Comparison of ENCODE assay signal across 14 cellular contexts in genomic region chr20:57437672-57438330, GRCh38. TPM values are rescaled to one million over a fixed set of nuclear protein-coding genes. Genes with fewer than 3 reads are reported as not detected.
DNase-seq lines count a peak whose midpoint lies in the region; ATAC-seq and TF ChIP-seq lines count a peak whose summit lies in the region.
"Had no signal": no experiment of that assay in that cellular context is flagged by ENCODE, and none has a peak within 500 bp of the region (broad histone marks: within the 10 kb centered on the region; RNA-seq: fewer than 3 reads in every experiment).

No MANE protein-coding gene starts in this region.

- no peaks in the 10 kb centered on the region for H3K36me3 ChIP-seq in mucosa of rectum (ENCODE audit: control insufficient read depth in 2 of 2, insufficient read depth in 2 of 2, low read length in 2 of 2)
- H3K36me3 ChIP-seq in stomach smooth muscle (ENCODE audit: control insufficient read depth in 2 of 2, insufficient read depth in 2 of 2, low read length in 2 of 2): no peaks in the 10 kb centered on the region

- TF ChIP-seq CTCF in brain (conservative IDR thresholded peaks at IDR 0.05): no peak
- TF ChIP-seq CTCF in RWPE1 (conservative IDR thresholded peaks at IDR 0.05; ENCODE audit: low read depth): no peak

- peaks cover 9% of the 10 kb centered on the region for H3K27me3 Mint-ChIP-seq in brain
- H3K27me3 Mint-ChIP-seq: activated T-helper 17 cell treated with anti-CD3 and anti-CD28 coated beads, Interleukin-2, amount 50 U/mL, for 72 hours; memory B cell had no signal

- POLR2A ChIA-PET in RWPE1 (lab: Yijun Ruan, JAX; ENCODE audit: low non-redundant PET): no interaction called here

- H3K9ac ChIP-seq in mucosa of rectum (ENCODE audit: low read depth in 1 of 2, low read length in 2 of 2) (no peak overlapping the region), stomach smooth muscle (ENCODE audit: low read length in 2 of 2) (peak overlapping the region in 1 of 2 donors; percentile 27)

- H3K27ac ChIP-seq in mucosa of rectum (ENCODE audit: low read depth in 2 of 2, low read length in 2 of 2) (peak overlapping the region; percentile 23 to 37), stomach smooth muscle (ENCODE audit: low read length) (peak overlapping the region; percentile 86), RWPE1 (no peak overlapping the region)

- no peak overlapping the region for H3K4me3 ChIP-seq in mucosa of rectum (ENCODE audit: low read length in 2 of 2)
- H3K4me3 ChIP-seq in stomach smooth muscle (ENCODE audit: low read length in 2 of 2): no peak overlapping the region

- peaks cover 77% of the 10 kb centered on the region for H3K4me1 Mint-ChIP-seq in brain

- TF ChIP-seq RAD21 in Ishikawa (IDR thresholded peaks at IDR 0.05; ENCODE audit: low read depth): no peak

- no peak for DNase-seq in RWPE1 (ENCODE audit: low spot score)
- DNase-seq in ureter (ENCODE audit: low spot score): no peak
- DNase-seq: NCI-H1417 treated with DMSO at 0.1 percent for 48 hours; NCI-H524; nucleus accumbens; OCI-M1; stimulated activated CD4-positive, alpha-beta T cell treated with anti-CD3 and anti-CD28 coated beads, Interleukin-4, amount 100 ng/mL, for 4 hours had no signal

- peak overlapping the region in 1 of 5 experiments; percentile 49 for H3K4me3 Mint-ChIP-seq in brain
- H3K4me3 Mint-ChIP-seq: activated T-helper 17 cell treated with anti-CD3 and anti-CD28 coated beads, Interleukin-2, amount 50 U/mL, for 72 hours; memory B cell had no signal

- no peak for TF ChIP-seq EP300 in Ishikawa (IDR thresholded peaks at IDR 0.05; ENCODE audit: borderline replicate concordance)

- no peak for ATAC-seq in GM21367 (IDR thresholded peaks at IDR 0.05; ENCODE audit: unreplicated experiment)
- ATAC-seq: activated T-helper 17 cell treated with anti-CD3 and anti-CD28 coated beads, Interleukin-2, amount 50 U/mL, for 72 hours had no signal

- H3K9me3 ChIP-seq in mucosa of rectum (ENCODE audit: control insufficient read depth in 2 of 2, low read length in 2 of 2): no peaks in the 10 kb centered on the region
- peaks cover 0 to 7% of the 10 kb centered on the region in 2 donors for H3K9me3 ChIP-seq in stomach smooth muscle (ENCODE audit: control insufficient read depth in 2 of 2, low read length in 2 of 2)

- H3K4me1 ChIP-seq in mucosa of rectum (ENCODE audit: control insufficient read depth in 2 of 2, insufficient read depth in 2 of 2, low read length in 2 of 2): peaks cover 36 to 40% of the 10 kb centered on the region in 2 donors
- H3K4me1 ChIP-seq in stomach smooth muscle (ENCODE audit: control insufficient read depth, insufficient read depth, low read length): peaks cover 85% of the 10 kb centered on the region

- no peaks in the 10 kb centered on the region for H3K36me3 Mint-ChIP-seq in brain
- H3K36me3 Mint-ChIP-seq: memory B cell had no signal

- CTCF ChIA-PET in RWPE1 (lab: Yijun Ruan, JAX): interaction anchor here (1.1 kb wide), 1 partner anchor 57 kb away, joined by 4 read pairs; no protein-coding TSS in a partner anchor

- H3K9me3 Mint-ChIP-seq in brain: peaks cover 3 to 12% (median 7%) of the 10 kb centered on the region in 5 experiments
- H3K9me3 Mint-ChIP-seq: activated T-helper 17 cell treated with anti-CD3 and anti-CD28 coated beads, Interleukin-2, amount 50 U/mL, for 72 hours; memory B cell had no signal

- H3K27me3 ChIP-seq in mucosa of rectum (ENCODE audit: control insufficient read depth in 2 of 2, insufficient read depth in 2 of 2, low read length in 2 of 2): peaks cover 0 to 4% of the 10 kb centered on the region in 2 donors
- no peaks in the 10 kb centered on the region for H3K27me3 ChIP-seq in stomach smooth muscle (ENCODE audit: control insufficient read depth in 1 of 2, insufficient read depth in 2 of 2, low read length in 2 of 2)

- peak overlapping the region in 3 of 5 experiments; percentile 59 to 82 (median 64) for H3K27ac Mint-ChIP-seq in brain
- H3K27ac Mint-ChIP-seq: activated T-helper 17 cell treated with anti-CD3 and anti-CD28 coated beads, Interleukin-2, amount 50 U/mL, for 72 hours; memory B cell had no signal

TF ChIP-seq in Ishikawa, 13 proteins besides CTCF, POLR2A, EP300 and RAD21:
- peak; percentile 43 for TF ChIP-seq USF1 (IDR thresholded peaks at IDR 0.05)
- TF ChIP-seq TCF12 (IDR thresholded peaks at IDR 0.05; ENCODE audit: low read depth): no peak
- TF ChIP-seq CEBPB (IDR thresholded peaks at IDR 0.05): no peak
- TF ChIP-seq FOXM1 (IDR thresholded peaks at IDR 0.05; ENCODE audit: borderline replicate concordance, low read depth): no peak
- TF ChIP-seq TEAD4 (IDR thresholded peaks at IDR 0.05): no peak

RNA-seq across cellular contexts. Expression of gene RBM38, which starts 46.6 kb away (rescaled TPM):
- 74.8 TPM for polyA plus RNA-seq in brain (ENCODE audit: insufficient read depth, low read depth, low replicate concordance)
- total RNA-seq in ureter: 18.2 TPM
